20 cellular contexts compared by ENCODE assay signal in genomic region chr7:141193066-141193465, GRCh38.
A peak's percentile ranks its signal among the peaks of the same experiment; 100 is the strongest.
DNase-seq lines count a peak whose midpoint lies in the region; ATAC-seq, FAIRE-seq and TF ChIP-seq lines count a peak whose summit lies in the region.
"Had no signal": no experiment of that assay in that cellular context is flagged by ENCODE, and none has a peak within 500 bp of the region (broad histone marks: within the 10 kb centered on the region; RNA-seq: fewer than 3 reads in every experiment).

No MANE protein-coding gene starts in this region.

- H2BK15ac ChIP-seq in mesenchymal stem cell (ENCODE audit: low read depth, poor library complexity, severe bottlenecking): no peak overlapping the region

- H3K18ac ChIP-seq in mesenchymal stem cell (ENCODE audit: low read depth in 1 of 2, low read length in 2 of 2): no peak overlapping the region

- H3K27ac Mint-ChIP-seq in neural crest cell (ENCODE audit: unreplicated experiment): peak overlapping the region; percentile 88
- no peak overlapping the region for H3K27ac Mint-ChIP-seq in stimulated activated effector memory CD8-positive, alpha-beta T cell treated with anti-CD3 and anti-CD28 coated beads, Interleukin-12 subunit alpha, Interleukin-12 subunit beta, amount 100 ng/mL, for 72 hours
- no peak overlapping the region for H3K27ac Mint-ChIP-seq in type B pancreatic cell
- H3K27ac Mint-ChIP-seq: CD4-positive, CD25-positive, alpha-beta regulatory T cell; CD8-positive, alpha-beta T cell; GM23338 had no signal

- CTCF ChIA-PET in K562 (lab: Yijun Ruan, JAX; ENCODE audit: low intra/inter-chr PET ratio): no interaction called here

- H3K4me1 ChIP-seq in K562 (replicated peaks in 1 of 2; ENCODE audit: control insufficient read depth in 2 of 2, insufficient read depth in 2 of 2, low read length in 2 of 2) (peaks cover 0 to 4% of the 10 kb centered on the region in 2 experiments; a peak in 2 of 5 replicates), mesenchymal stem cell (ENCODE audit: control insufficient read depth, insufficient read depth, low read depth, low read length) (peaks cover 2% of the 10 kb centered on the region)
- H3K4me1 ChIP-seq: Caco-2 had no signal

- H3K36me3 ChIP-seq in K562 (ENCODE audit: control insufficient read depth, insufficient read depth, low read length): no peaks in the 10 kb centered on the region
- peaks cover 0 to 3% of the 10 kb centered on the region in 2 experiments for H3K36me3 ChIP-seq in mesenchymal stem cell (ENCODE audit: control insufficient read depth in 1 of 2, insufficient read depth in 2 of 2, low read depth in 1 of 2, low read length in 2 of 2)
- H3K36me3 ChIP-seq: BLaER1 had no signal

- H3K27me3 Mint-ChIP-seq in neural crest cell (ENCODE audit: low read depth) (no peaks in the 10 kb centered on the region), type B pancreatic cell (peaks cover 9% of the 10 kb centered on the region)

- 0% methylated on average over 4 of the region's 4 CpGs for WGBS in K562 (ENCODE audit: insufficient coverage, low coverage, missing lambda C conversion rate)
- WGBS in mesenchymal stem cell: 57% methylated on average over 4 of the region's 4 CpGs

- no peaks in the 10 kb centered on the region for H3K9me3 ChIP-seq in K562 (replicated peaks; ENCODE audit: control insufficient read depth, insufficient read depth, low read depth, low read length)
- no peaks in the 10 kb centered on the region for H3K9me3 ChIP-seq in mesenchymal stem cell (ENCODE audit: control insufficient read depth, low read length)
- H3K9me3 ChIP-seq: Caco-2 had no signal

- DNase-seq in OCI-M1 (lab: John Stamatoyannopoulos, UW) (peak; percentile 7), K562 (ENCODE audit: extremely low read depth in 1 of 4, low spot score in 3 of 4) (peak in 2 of 4 experiments; percentile 21 to 26), neural crest cell (ENCODE audit: low read depth, low spot score) (no peak), GM13977 (ENCODE audit: low spot score) (no peak), mesenchymal stem cell (no peak), type B pancreatic cell (ENCODE audit: extremely low spot score, unreplicated experiment) (no peak)
- no peak for DNase-seq in stimulated activated effector memory CD8-positive, alpha-beta T cell treated with anti-CD3 and anti-CD28 coated beads, Interleukin-12 subunit alpha, Interleukin-12 subunit beta, amount 100 ng/mL, for 72 hours (ENCODE audit: low spot score in 2 of 2)
- DNase-seq: Caco-2; CD4-positive, CD25-positive, alpha-beta regulatory T cell; CD8-positive, alpha-beta T cell; DMS153; DND-41; H9 had no signal

- H3K4me3 ChIP-seq in K562: no peak overlapping the region
- H3K4me3 ChIP-seq in mesenchymal stem cell (ENCODE audit: insufficient read depth in 1 of 2, low read depth in 1 of 2, low read length in 2 of 2): no peak overlapping the region
- H3K4me3 ChIP-seq: BLaER1, GM23338 had no signal

- H3K27me3 ChIP-seq in K562 (ENCODE audit: control insufficient read depth in 2 of 2, insufficient read depth in 2 of 2, low read length in 2 of 2): peaks cover 2 to 7% of the 10 kb centered on the region in 2 experiments; a peak in 4 of 5 replicates
- H3K27me3 ChIP-seq in mesenchymal stem cell (ENCODE audit: control insufficient read depth in 1 of 2, insufficient read depth in 1 of 2, low read length in 2 of 2): no peaks in the 10 kb centered on the region
- H3K27me3 ChIP-seq: BLaER1 had no signal

- no peak overlapping the region for H2AK5ac ChIP-seq in mesenchymal stem cell (ENCODE audit: low read length, severe bottlenecking)

- no peak overlapping the region for H3K4ac ChIP-seq in mesenchymal stem cell (ENCODE audit: low read depth in 1 of 2, low read length in 2 of 2)

- no peaks in the 10 kb centered on the region for H3K9me1 ChIP-seq in K562 (ENCODE audit: control insufficient read depth, insufficient read depth, low read length)

- no peak for TF ChIP-seq RAD21 in K562 (CRISPR knock-in tag; conservative IDR thresholded peaks at IDR 0.05 in 1 of 2, IDR thresholded peaks at IDR 0.05 in 1 of 2)

- POLR2A ChIA-PET in K562 (lab: Yijun Ruan, JAX): interaction anchor here (0.7 kb wide), 3 partner anchors 8 to 564 kb away, joined by 3 to 4 read pairs (median 3); no protein-coding TSS in a partner anchor

- ATAC-seq in K562 (peak; percentile 64), GM18873 (IDR thresholded peaks at IDR 0.05; ENCODE audit: low FRiP score, unreplicated experiment) (no peak)
- peak; percentile 16 for ATAC-seq in stimulated activated effector memory CD8-positive, alpha-beta T cell treated with anti-CD3 and anti-CD28 coated beads, Interleukin-12 subunit alpha, Interleukin-12 subunit beta, amount 100 ng/mL, for 72 hours
- ATAC-seq: CD8-positive, alpha-beta T cell; GM23338; HCT116 had no signal

- H4K91ac ChIP-seq in mesenchymal stem cell (ENCODE audit: low read length): no peak overlapping the region

- H3K79me1 ChIP-seq in mesenchymal stem cell (replicated peaks; ENCODE audit: low read length, poor library complexity, severe bottlenecking): peaks cover 8% of the 10 kb centered on the region

- H3K27ac ChIP-seq in K562 (ENCODE audit: extremely low read depth, low read depth, low read length): no peak overlapping the region
- H3K27ac ChIP-seq in mesenchymal stem cell (ENCODE audit: low read length, poor library complexity, severe bottlenecking): no peak overlapping the region
- H3K27ac ChIP-seq: BLaER1, C4-2B had no signal

- H2BK120ac ChIP-seq in mesenchymal stem cell (ENCODE audit: low read depth, low read length): no peak overlapping the region

- H3K4me3 Mint-ChIP-seq in neural crest cell: no peak overlapping the region
- no peak overlapping the region for H3K4me3 Mint-ChIP-seq in stimulated activated effector memory CD8-positive, alpha-beta T cell treated with anti-CD3 and anti-CD28 coated beads, Interleukin-12 subunit alpha, Interleukin-12 subunit beta, amount 100 ng/mL, for 72 hours
- H3K4me3 Mint-ChIP-seq in type B pancreatic cell: no peak overlapping the region
- H3K4me3 Mint-ChIP-seq: CD4-positive, CD25-positive, alpha-beta regulatory T cell; CD8-positive, alpha-beta T cell; GM23338; H9 had no signal

- 0 out of 2 replicates have a peak, but pooled peaks have one; percentile 40 for TF ChIP-seq EP300 in K562 (IDR thresholded peaks at IDR 0.05; ENCODE audit: low read length)

- no peak overlapping the region for H3K9ac ChIP-seq in K562 (ENCODE audit: insufficient read depth in 1 of 2, low read depth in 2 of 2, low read length in 2 of 2)
- H3K9ac ChIP-seq in mesenchymal stem cell (ENCODE audit: low read length): no peak overlapping the region
- H3K9ac ChIP-seq: BLaER1 had no signal

- no peak overlapping the region for H2BK12ac ChIP-seq in mesenchymal stem cell (ENCODE audit: low read length in 2 of 2)

- no peak for FAIRE-seq in K562 (lab: Jason Lieb, UNC)
- FAIRE-seq: G401.6, GM12892 had no signal

- no peaks in the 10 kb centered on the region for H4K20me1 ChIP-seq in K562 (replicated peaks; ENCODE audit: control insufficient read depth, insufficient read depth, low read length)
- H4K20me1 ChIP-seq: BLaER1 had no signal

- H3K23ac ChIP-seq in mesenchymal stem cell (ENCODE audit: low read length in 2 of 2): no peak overlapping the region

- no peak overlapping the region for H2BK5ac ChIP-seq in mesenchymal stem cell (ENCODE audit: low read depth, low read length, poor library complexity, severe bottlenecking)

- H3K36me3 Mint-ChIP-seq in neural crest cell (ENCODE audit: low read depth): no peaks in the 10 kb centered on the region
- H3K36me3 Mint-ChIP-seq in stimulated activated effector memory CD8-positive, alpha-beta T cell treated with anti-CD3 and anti-CD28 coated beads, Interleukin-12 subunit alpha, Interleukin-12 subunit beta, amount 100 ng/mL, for 72 hours: no peaks in the 10 kb centered on the region
- no peaks in the 10 kb centered on the region for H3K36me3 Mint-ChIP-seq in type B pancreatic cell
- H3K36me3 Mint-ChIP-seq: CD4-positive, CD25-positive, alpha-beta regulatory T cell; CD8-positive, alpha-beta T cell had no signal

- H2AFZ ChIP-seq in K562 (ENCODE audit: low read depth, low read length): no peak overlapping the region
- no peak overlapping the region for H2AFZ ChIP-seq in mesenchymal stem cell (ENCODE audit: low read depth, low read length)
- H2AFZ ChIP-seq: GM23338 had no signal

- no peak overlapping the region for H4K8ac ChIP-seq in mesenchymal stem cell (ENCODE audit: low read length)

- no peak for TF ChIP-seq POLR2A in K562 (conservative IDR thresholded peaks at IDR 0.05)

- H3K4me2 ChIP-seq in K562 (ENCODE audit: insufficient read depth, low read length): no peak overlapping the region
- no peak overlapping the region for H3K4me2 ChIP-seq in mesenchymal stem cell (ENCODE audit: low read length, poor library complexity, severe bottlenecking)
- H3K4me2 ChIP-seq: BLaER1, GM23338 had no signal

- H3K14ac ChIP-seq in mesenchymal stem cell (ENCODE audit: low read length in 2 of 2): no peak overlapping the region

- TF ChIP-seq CTCF in K562 (IDR thresholded peaks at IDR 0.05 in 2 of 3, conservative IDR thresholded peaks at IDR 0.05 in 1 of 3; ENCODE audit: insufficient read depth in 2 of 3, low read depth in 1 of 3, low read length in 3 of 3) (no peak), neural crest cell (conservative IDR thresholded peaks at IDR 0.05) (no peak), GM13977 (IDR thresholded peaks at IDR 0.05; ENCODE audit: extremely low read depth, insufficient read depth, missing control alignments) (no peak), type B pancreatic cell (conservative IDR thresholded peaks at IDR 0.05) (no peak)

- H3K4me1 Mint-ChIP-seq in neural crest cell (no peaks in the 10 kb centered on the region), type B pancreatic cell (ENCODE audit: unreplicated experiment) (no peaks in the 10 kb centered on the region)
- H3K4me1 Mint-ChIP-seq in stimulated activated effector memory CD8-positive, alpha-beta T cell treated with anti-CD3 and anti-CD28 coated beads, Interleukin-12 subunit alpha, Interleukin-12 subunit beta, amount 100 ng/mL, for 72 hours: no peaks in the 10 kb centered on the region
- H3K4me1 Mint-ChIP-seq: CD4-positive, CD25-positive, alpha-beta regulatory T cell had no signal

- intact Hi-C loops in K562 (cut with micrococcal nuclease): no loop called here

- H3K9me3 Mint-ChIP-seq in neural crest cell: peaks cover 3% of the 10 kb centered on the region
- H3K9me3 Mint-ChIP-seq in stimulated activated effector memory CD8-positive, alpha-beta T cell treated with anti-CD3 and anti-CD28 coated beads, Interleukin-12 subunit alpha, Interleukin-12 subunit beta, amount 100 ng/mL, for 72 hours: no peaks in the 10 kb centered on the region
- H3K9me3 Mint-ChIP-seq in type B pancreatic cell: no peaks in the 10 kb centered on the region
- H3K9me3 Mint-ChIP-seq: CD8-positive, alpha-beta T cell; GM23338 had no signal

- no peaks in the 10 kb centered on the region for H3K79me2 ChIP-seq in K562 (ENCODE audit: control insufficient read depth, insufficient read depth, low read length)

- in situ Hi-C loops in K562 (cut with MboI) (no loop called here), GM13977 (cut with MboI; ENCODE audit: low pct_unique_long_range_greater_than_20kb, low sequenced_read_pairs, unreplicated experiment) (no loop called here)

- BruUV-seq in K562 (replicated peaks; lab: Mats Ljungman, UMichigan): no TSS peak

TF ChIP-seq in K562, 482 proteins besides CTCF, POLR2A, EP300 and RAD21 (continues in another document):
- TF ChIP-seq MTA2 (IDR thresholded peaks at IDR 0.05; ENCODE audit: low read depth): 0 out of 2 replicates have a peak, but pooled peaks have one; percentile 33
- TF ChIP-seq TCF3 (CRISPR knock-in tag; IDR thresholded peaks at IDR 0.05): peak; percentile 71
